In the genomic region with DNA sequence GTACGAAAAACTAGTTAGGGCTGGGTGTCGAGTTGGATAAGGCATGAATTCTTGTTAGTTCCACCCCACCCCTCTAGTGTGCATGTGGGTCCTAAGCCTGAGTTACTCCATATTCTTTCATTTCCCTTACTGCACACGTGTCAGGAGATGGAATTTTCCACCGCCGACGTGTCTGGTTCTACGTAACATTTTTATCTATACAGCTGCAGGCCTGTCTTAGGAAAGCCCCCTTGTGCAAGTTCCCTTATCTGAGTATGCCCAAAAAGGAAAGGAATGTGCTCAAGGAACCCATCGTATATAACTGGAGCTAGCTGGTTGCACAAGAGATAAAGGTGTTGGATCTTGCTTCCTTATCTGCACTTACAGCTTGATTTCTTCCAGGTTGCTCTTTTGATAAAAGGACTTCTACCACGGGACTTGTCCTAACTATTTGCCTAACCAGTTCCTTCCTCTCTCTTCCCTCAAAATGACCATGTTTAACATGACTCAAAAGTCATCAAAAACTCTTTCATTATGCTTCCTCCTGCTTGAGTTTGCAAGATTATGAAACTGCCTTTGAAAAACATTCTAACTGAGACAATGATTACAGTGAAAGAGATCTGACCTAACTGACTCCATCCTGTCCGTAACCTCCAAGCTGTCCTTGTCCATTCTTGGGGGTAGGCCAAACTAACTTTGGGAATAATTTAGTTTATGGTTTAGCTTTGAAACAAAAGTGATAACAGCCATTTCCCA, we compare ENCODE assay signal across 1 cellular context.
A peak's percentile ranks its signal among the peaks of the same experiment; 100 is the strongest.
TF ChIP-seq lines count a peak whose summit lies in the region.

No MANE protein-coding gene starts in this region.

TF ChIP-seq in K562, 482 proteins besides CTCF, POLR2A, EP300 and RAD21 (continued from another document and continues in another):
- TF ChIP-seq, protein P1, sequence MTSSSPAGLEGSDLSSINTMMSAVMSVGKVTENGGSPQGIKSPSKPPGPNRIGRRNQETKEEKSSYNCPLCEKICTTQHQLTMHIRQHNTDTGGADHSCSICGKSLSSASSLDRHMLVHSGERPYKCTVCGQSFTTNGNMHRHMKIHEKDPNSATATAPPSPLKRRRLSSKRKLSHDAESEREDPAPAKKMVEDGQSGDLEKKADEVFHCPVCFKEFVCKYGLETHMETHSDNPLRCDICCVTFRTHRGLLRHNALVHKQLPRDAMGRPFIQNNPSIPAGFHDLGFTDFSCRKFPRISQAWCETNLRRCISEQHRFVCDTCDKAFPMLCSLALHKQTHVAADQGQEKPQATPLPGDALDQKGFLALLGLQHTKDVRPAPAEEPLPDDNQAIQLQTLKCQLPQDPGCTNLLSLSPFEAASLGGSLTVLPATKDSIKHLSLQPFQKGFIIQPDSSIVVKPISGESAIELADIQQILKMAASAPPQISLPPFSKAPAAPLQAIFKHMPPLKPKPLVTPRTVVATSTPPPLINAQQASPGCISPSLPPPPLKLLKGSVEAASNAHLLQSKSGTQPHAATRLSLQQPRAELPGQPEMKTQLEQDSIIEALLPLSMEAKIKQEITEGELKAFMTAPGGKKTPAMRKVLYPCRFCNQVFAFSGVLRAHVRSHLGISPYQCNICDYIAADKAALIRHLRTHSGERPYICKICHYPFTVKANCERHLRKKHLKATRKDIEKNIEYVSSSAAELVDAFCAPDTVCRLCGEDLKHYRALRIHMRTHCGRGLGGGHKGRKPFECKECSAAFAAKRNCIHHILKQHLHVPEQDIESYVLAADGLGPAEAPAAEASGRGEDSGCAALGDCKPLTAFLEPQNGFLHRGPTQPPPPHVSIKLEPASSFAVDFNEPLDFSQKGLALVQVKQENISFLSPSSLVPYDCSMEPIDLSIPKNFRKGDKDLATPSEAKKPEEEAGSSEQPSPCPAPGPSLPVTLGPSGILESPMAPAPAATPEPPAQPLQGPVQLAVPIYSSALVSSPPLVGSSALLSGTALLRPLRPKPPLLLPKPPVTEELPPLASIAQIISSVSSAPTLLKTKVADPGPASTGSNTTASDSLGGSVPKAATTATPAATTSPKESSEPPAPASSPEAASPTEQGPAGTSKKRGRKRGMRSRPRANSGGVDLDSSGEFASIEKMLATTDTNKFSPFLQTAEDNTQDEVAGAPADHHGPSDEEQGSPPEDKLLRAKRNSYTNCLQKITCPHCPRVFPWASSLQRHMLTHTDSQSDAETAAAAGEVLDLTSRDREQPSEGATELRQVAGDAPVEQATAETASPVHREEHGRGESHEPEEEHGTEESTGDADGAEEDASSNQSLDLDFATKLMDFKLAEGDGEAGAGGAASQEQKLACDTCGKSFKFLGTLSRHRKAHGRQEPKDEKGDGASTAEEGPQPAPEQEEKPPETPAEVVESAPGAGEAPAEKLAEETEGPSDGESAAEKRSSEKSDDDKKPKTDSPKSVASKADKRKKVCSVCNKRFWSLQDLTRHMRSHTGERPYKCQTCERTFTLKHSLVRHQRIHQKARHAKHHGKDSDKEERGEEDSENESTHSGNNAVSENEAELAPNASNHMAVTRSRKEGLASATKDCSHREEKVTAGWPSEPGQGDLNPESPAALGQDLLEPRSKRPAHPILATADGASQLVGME (CRISPR knock-in tag; IDR thresholded peaks at IDR 0.05): peak; percentile 100
- TF ChIP-seq BCL6 (CRISPR knock-in tag; IDR thresholded peaks at IDR 0.05): peak; percentile 99
- peak; percentile 97 for TF ChIP-seq ETV1 (tag; conservative IDR thresholded peaks at IDR 0.05; ENCODE audit: low read depth)
- TF ChIP-seq PHF21A (IDR thresholded peaks at IDR 0.05; ENCODE audit: borderline replicate concordance, low read depth): peak; percentile 82; the same call in 1 of the 2 replicates
- TF ChIP-seq HIVEP1 (CRISPR knock-in tag; IDR thresholded peaks at IDR 0.05): peak; percentile 100
- peak; percentile 98 for TF ChIP-seq ZBTB17 (CRISPR knock-in tag; IDR thresholded peaks at IDR 0.05)
- TF ChIP-seq HDAC8 (tag; IDR thresholded peaks at IDR 0.05): peak; percentile 99
- TF ChIP-seq ZSCAN29 (IDR thresholded peaks at IDR 0.05): peak; percentile 63; the same call in 1 of the 2 replicates
- TF ChIP-seq, protein P2, sequence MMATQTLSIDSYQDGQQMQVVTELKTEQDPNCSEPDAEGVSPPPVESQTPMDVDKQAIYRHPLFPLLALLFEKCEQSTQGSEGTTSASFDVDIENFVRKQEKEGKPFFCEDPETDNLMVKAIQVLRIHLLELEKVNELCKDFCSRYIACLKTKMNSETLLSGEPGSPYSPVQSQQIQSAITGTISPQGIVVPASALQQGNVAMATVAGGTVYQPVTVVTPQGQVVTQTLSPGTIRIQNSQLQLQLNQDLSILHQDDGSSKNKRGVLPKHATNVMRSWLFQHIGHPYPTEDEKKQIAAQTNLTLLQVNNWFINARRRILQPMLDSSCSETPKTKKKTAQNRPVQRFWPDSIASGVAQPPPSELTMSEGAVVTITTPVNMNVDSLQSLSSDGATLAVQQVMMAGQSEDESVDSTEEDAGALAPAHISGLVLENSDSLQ (IDR thresholded peaks at IDR 0.05): peak; percentile 59
- TF ChIP-seq KDM4B (IDR thresholded peaks at IDR 0.05; ENCODE audit: borderline replicate concordance in 2 of 2, low read depth in 1 of 2): no peak
- TF ChIP-seq, protein P3, sequence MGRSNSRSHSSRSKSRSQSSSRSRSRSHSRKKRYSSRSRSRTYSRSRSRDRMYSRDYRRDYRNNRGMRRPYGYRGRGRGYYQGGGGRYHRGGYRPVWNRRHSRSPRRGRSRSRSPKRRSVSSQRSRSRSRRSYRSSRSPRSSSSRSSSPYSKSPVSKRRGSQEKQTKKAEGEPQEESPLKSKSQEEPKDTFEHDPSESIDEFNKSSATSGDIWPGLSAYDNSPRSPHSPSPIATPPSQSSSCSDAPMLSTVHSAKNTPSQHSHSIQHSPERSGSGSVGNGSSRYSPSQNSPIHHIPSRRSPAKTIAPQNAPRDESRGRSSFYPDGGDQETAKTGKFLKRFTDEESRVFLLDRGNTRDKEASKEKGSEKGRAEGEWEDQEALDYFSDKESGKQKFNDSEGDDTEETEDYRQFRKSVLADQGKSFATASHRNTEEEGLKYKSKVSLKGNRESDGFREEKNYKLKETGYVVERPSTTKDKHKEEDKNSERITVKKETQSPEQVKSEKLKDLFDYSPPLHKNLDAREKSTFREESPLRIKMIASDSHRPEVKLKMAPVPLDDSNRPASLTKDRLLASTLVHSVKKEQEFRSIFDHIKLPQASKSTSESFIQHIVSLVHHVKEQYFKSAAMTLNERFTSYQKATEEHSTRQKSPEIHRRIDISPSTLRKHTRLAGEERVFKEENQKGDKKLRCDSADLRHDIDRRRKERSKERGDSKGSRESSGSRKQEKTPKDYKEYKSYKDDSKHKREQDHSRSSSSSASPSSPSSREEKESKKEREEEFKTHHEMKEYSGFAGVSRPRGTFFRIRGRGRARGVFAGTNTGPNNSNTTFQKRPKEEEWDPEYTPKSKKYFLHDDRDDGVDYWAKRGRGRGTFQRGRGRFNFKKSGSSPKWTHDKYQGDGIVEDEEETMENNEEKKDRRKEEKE (IDR thresholded peaks at IDR 0.05; ENCODE audit: borderline replicate concordance in 1 of 2, control insufficient read depth in 1 of 2, low read depth in 2 of 2, low read length in 1 of 2): no peak
- TF ChIP-seq ZC3H4 (CRISPR knock-in tag; IDR thresholded peaks at IDR 0.05; ENCODE audit: borderline replicate concordance): no peak
- peak; percentile 94 for TF ChIP-seq CAMTA2 (CRISPR knock-in tag; conservative IDR thresholded peaks at IDR 0.05)
- TF ChIP-seq, protein P4, sequence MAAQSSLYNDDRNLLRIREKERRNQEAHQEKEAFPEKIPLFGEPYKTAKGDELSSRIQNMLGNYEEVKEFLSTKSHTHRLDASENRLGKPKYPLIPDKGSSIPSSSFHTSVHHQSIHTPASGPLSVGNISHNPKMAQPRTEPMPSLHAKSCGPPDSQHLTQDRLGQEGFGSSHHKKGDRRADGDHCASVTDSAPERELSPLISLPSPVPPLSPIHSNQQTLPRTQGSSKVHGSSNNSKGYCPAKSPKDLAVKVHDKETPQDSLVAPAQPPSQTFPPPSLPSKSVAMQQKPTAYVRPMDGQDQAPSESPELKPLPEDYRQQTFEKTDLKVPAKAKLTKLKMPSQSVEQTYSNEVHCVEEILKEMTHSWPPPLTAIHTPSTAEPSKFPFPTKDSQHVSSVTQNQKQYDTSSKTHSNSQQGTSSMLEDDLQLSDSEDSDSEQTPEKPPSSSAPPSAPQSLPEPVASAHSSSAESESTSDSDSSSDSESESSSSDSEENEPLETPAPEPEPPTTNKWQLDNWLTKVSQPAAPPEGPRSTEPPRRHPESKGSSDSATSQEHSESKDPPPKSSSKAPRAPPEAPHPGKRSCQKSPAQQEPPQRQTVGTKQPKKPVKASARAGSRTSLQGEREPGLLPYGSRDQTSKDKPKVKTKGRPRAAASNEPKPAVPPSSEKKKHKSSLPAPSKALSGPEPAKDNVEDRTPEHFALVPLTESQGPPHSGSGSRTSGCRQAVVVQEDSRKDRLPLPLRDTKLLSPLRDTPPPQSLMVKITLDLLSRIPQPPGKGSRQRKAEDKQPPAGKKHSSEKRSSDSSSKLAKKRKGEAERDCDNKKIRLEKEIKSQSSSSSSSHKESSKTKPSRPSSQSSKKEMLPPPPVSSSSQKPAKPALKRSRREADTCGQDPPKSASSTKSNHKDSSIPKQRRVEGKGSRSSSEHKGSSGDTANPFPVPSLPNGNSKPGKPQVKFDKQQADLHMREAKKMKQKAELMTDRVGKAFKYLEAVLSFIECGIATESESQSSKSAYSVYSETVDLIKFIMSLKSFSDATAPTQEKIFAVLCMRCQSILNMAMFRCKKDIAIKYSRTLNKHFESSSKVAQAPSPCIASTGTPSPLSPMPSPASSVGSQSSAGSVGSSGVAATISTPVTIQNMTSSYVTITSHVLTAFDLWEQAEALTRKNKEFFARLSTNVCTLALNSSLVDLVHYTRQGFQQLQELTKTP (IDR thresholded peaks at IDR 0.05; ENCODE audit: low read depth in 1 of 2, partially characterized antibody in 2 of 2): peak; percentile 86 to 100
- TF ChIP-seq NONO (IDR thresholded peaks at IDR 0.05; ENCODE audit: low read depth in 2 of 2, low read length in 1 of 2): peak in 1 of 2 experiments; percentile 97; a peak in 2 of 4 replicates
- no peak for TF ChIP-seq PRPF4 (IDR thresholded peaks at IDR 0.05; ENCODE audit: insufficient read depth, low read depth, low read length, poor library complexity, severe bottlenecking)
- no peak for TF ChIP-seq SAFB2 (IDR thresholded peaks at IDR 0.05; ENCODE audit: borderline replicate concordance, low read depth, low read length, severe bottlenecking)
- TF ChIP-seq, protein P5, sequence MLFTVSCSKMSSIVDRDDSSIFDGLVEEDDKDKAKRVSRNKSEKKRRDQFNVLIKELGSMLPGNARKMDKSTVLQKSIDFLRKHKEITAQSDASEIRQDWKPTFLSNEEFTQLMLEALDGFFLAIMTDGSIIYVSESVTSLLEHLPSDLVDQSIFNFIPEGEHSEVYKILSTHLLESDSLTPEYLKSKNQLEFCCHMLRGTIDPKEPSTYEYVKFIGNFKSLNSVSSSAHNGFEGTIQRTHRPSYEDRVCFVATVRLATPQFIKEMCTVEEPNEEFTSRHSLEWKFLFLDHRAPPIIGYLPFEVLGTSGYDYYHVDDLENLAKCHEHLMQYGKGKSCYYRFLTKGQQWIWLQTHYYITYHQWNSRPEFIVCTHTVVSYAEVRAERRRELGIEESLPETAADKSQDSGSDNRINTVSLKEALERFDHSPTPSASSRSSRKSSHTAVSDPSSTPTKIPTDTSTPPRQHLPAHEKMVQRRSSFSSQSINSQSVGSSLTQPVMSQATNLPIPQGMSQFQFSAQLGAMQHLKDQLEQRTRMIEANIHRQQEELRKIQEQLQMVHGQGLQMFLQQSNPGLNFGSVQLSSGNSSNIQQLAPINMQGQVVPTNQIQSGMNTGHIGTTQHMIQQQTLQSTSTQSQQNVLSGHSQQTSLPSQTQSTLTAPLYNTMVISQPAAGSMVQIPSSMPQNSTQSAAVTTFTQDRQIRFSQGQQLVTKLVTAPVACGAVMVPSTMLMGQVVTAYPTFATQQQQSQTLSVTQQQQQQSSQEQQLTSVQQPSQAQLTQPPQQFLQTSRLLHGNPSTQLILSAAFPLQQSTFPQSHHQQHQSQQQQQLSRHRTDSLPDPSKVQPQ (CRISPR knock-in tag; IDR thresholded peaks at IDR 0.05; ENCODE audit: borderline replicate concordance): peak; percentile 99
- TF ChIP-seq, protein P6, sequence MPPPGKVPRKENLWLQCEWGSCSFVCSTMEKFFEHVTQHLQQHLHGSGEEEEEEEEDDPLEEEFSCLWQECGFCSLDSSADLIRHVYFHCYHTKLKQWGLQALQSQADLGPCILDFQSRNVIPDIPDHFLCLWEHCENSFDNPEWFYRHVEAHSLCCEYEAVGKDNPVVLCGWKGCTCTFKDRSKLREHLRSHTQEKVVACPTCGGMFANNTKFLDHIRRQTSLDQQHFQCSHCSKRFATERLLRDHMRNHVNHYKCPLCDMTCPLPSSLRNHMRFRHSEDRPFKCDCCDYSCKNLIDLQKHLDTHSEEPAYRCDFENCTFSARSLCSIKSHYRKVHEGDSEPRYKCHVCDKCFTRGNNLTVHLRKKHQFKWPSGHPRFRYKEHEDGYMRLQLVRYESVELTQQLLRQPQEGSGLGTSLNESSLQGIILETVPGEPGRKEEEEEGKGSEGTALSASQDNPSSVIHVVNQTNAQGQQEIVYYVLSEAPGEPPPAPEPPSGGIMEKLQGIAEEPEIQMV (tag; conservative IDR thresholded peaks at IDR 0.05; ENCODE audit: low read depth): peak; percentile 98
- peak; percentile 96 for TF ChIP-seq MTA1 (IDR thresholded peaks at IDR 0.05; ENCODE audit: borderline replicate concordance)
- TF ChIP-seq POLR3G (IDR thresholded peaks at IDR 0.05; ENCODE audit: extremely low read depth, insufficient read length, insufficient replicate concordance): no peak
- TF ChIP-seq BMI1 (IDR thresholded peaks at IDR 0.05; ENCODE audit: low read length): no peak
- TF ChIP-seq CBX2 (IDR thresholded peaks at IDR 0.05; ENCODE audit: insufficient read depth, low read length, poor library complexity, severe bottlenecking): no peak
- no peak for TF ChIP-seq SREBF2 (CRISPR knock-in tag; IDR thresholded peaks at IDR 0.05)
- peak; percentile 25 for TF ChIP-seq ZFP36 (IDR thresholded peaks at IDR 0.05; ENCODE audit: low read depth, low read length, partially characterized antibody)
- TF ChIP-seq PPARD (CRISPR knock-in tag; IDR thresholded peaks at IDR 0.05): peak; percentile 99
- TF ChIP-seq ATF1 (CRISPR knock-in tag; IDR thresholded peaks at IDR 0.05): no peak
- TF ChIP-seq ATF1 (tag; IDR thresholded peaks at IDR 0.05): peak; percentile 99
- no peak for TF ChIP-seq TSC22D4 (tag; IDR thresholded peaks at IDR 0.05)
- peak; percentile 88 for TF ChIP-seq ZFP30 (CRISPR knock-in tag; IDR thresholded peaks at IDR 0.05; ENCODE audit: borderline replicate concordance)
- 0 out of 2 replicates have a peak, but pooled peaks have one; percentile 29 for TF ChIP-seq KAT7 (CRISPR knock-in tag; IDR thresholded peaks at IDR 0.05; ENCODE audit: borderline replicate concordance)
- peak; percentile 97 for TF ChIP-seq E2F3 (CRISPR knock-in tag; IDR thresholded peaks at IDR 0.05)
- peak; percentile 88 for TF ChIP-seq ZNF274 (IDR thresholded peaks at IDR 0.05; ENCODE audit: borderline replicate concordance, low read depth, low read length)
- TF ChIP-seq ZNF23 (CRISPR knock-in tag; IDR thresholded peaks at IDR 0.05): peak; percentile 98
- TF ChIP-seq ZNF253 (CRISPR knock-in tag; conservative IDR thresholded peaks at IDR 0.05): peak; percentile 97
- TF ChIP-seq ZNF766 (CRISPR knock-in tag; conservative IDR thresholded peaks at IDR 0.05): peak; percentile 100
- peak; percentile 100 for TF ChIP-seq MTA2 (IDR thresholded peaks at IDR 0.05; ENCODE audit: low read depth)
- TF ChIP-seq PHB (CRISPR knock-in tag; IDR thresholded peaks at IDR 0.05): peak; percentile 99
- peak; percentile 90 to 95 for TF ChIP-seq RCOR1 (IDR thresholded peaks at IDR 0.05; ENCODE audit: borderline replicate concordance in 1 of 2, low read depth in 2 of 2, low read length in 2 of 2)
- TF ChIP-seq FOXP1 (CRISPR knock-in tag; IDR thresholded peaks at IDR 0.05): peak; percentile 75; the same call in 1 of the 2 replicates
